Comparison of ENCODE assay signal across 8 cellular contexts in the genomic region with DNA sequence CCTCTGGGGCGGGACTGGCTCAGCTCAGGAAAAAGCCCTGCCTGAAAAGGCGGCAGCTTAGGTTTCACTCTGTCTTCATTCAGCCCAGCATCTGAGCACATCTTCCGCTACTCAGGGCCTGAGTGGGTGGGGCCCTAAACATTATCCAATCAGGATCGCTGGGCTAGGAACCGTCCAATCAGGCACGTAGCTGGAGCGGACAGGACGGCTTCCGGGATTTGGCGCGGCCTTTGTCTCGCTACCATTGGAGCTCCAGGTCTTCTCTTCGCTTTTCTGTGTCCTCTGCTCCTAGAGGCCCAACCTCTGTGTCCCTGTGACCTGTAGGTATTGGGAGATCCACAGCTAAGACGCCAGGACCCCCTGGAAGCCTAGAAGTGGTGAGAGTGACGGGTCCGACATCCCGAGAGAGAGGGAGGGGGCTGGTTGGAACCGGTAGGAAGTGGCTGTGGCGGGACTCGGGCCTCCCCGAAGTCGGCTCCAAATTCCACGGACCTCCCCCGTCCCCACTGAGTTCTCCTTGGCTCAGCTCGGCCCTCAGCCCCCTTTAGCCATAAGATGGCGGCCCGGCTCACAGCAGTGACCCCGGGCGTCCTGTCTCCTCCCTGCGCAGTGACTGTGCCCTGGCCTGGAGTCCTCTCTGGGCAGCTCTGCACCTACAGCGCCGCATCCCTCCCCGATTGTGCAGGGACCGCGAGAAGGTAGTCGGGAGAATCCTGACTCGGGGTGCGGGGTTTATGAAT.
DNase-seq lines count a peak whose midpoint lies in the region; ATAC-seq and TF ChIP-seq lines count a peak whose summit lies in the region.

No MANE protein-coding gene starts in this region.

- peaks cover 0 to 3% (median 0%) of the 10 kb centered on the region in 3 donors for H3K9me3 ChIP-seq in tibial artery

- intact Hi-C loops in tibial artery (cut with DNase I; ENCODE audit: low total_unique reads), result no loop called here

- no peaks in the 10 kb centered on the region for H3K36me3 ChIP-seq in tibial artery

- H3K4me3 ChIP-seq in tibial artery, result peak overlapping the region; percentile 56 to 63

- peaks cover 0 to 4% (median 0%) of the 10 kb centered on the region in 4 donors for H3K4me1 ChIP-seq in tibial artery

- DNase-seq in COLO829 (ENCODE audit: low spot score) (peak; percentile 30), NCI-H524 (lab: John Stamatoyannopoulos, UW) (peak; percentile 75 to 83), cerebellum (ENCODE audit: low spot score) (peak; percentile 57), medulla oblongata (ENCODE audit: extremely low spot score) (peak; percentile 88), tibial artery (peak; percentile 71 to 88), MV-4-11 (lab: John Stamatoyannopoulos, UW) (no peak)

- ATAC-seq in GM18519 (IDR thresholded peaks at IDR 0.05; ENCODE audit: low FRiP score, unreplicated experiment) (no peak), HG03565 (IDR thresholded peaks at IDR 0.05; ENCODE audit: unreplicated experiment) (no peak)

- no peak for TF ChIP-seq CTCF in tibial artery (IDR thresholded peaks at IDR 0.05)

- no peaks in the 10 kb centered on the region for H3K27me3 ChIP-seq in tibial artery

- H3K27ac ChIP-seq in tibial artery, result peak overlapping the region in 1 of 2 donors; percentile 60
